In the genomic region with DNA sequence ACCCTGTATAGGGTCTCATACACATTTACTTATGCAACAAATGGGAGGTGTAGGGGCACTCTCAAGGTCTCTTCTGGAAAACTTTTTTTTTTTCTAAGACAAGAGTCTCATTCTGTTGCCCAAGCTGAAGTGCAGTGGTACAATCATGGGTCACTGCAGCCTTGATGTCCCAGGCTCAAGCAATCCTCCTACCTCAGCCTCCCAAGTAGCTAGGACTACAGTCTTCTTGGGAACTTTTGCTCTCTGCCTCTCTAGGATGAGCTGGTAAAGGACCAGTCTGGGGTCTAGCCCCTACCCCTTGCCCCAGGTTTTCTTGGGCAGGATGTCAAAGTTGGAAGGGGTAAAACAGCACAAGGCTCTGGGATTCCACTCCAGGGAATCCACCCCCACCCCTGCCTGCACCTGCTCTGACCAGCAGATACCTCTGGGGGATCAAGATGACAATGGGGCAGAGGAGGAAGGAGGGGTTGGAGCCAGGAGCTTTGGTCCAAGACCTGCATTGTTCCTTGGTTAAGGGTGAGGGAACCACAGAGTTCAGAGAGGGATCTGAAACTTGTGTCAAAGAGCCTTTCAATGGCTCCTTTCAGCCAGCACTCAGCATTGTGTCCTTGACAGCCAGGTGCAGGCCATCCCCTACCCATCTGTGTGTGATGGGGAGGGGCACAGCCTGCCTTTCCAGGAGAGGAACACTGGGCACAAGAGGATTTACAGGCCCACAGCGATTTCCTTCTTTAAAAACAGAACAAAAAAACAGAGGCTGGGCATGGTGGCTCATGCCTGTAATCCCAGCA, we compare ENCODE assay signal across 11 cellular contexts. TPM values are rescaled to one million over a fixed set of nuclear protein-coding genes. Genes with fewer than 3 reads are reported as not detected.
DNase-seq lines count a peak whose midpoint lies in the region; FAIRE-seq and TF ChIP-seq lines count a peak whose summit lies in the region.
"Had no signal": no experiment of that assay in that cellular context is flagged by ENCODE, and none has a peak within 500 bp of the region (broad histone marks: within the 10 kb centered on the region; RNA-seq: fewer than 3 reads in every experiment).

No MANE protein-coding gene starts in this region.

- no peak for DNase-seq in activated CD4-positive, alpha-beta memory T cell treated with anti-CD3 and anti-CD28 coated beads for 36 hours
- no peak for DNase-seq in activated CD4-positive, alpha-beta memory T cell treated with anti-CD3 and anti-CD28 coated beads, Interleukin-2, amount 10 ng/mL, durations not matched to agents 7 days and 5 days
- DNase-seq in NCI-H510A treated with DMSO at 0.1 percent for 48 hours (lab: John Stamatoyannopoulos, UW) (peak; percentile 50), H1 (ENCODE audit: low read depth in 1 of 2, low spot score in 2 of 2) (no peak), SK-N-SH (no peak), KBM-7 (no peak), ecto neural progenitor cell (ENCODE audit: low spot score) (no peak)
- DNase-seq: activated CD4-positive, CD25-positive, alpha-beta regulatory T cell; body of pancreas; NCI-H446 treated with DMSO at 0.1 percent for 48 hours had no signal

- H3K9ac ChIP-seq in H1 (replicated peaks in 1 of 4; ENCODE audit: extremely low read depth in 1 of 4, low read depth in 3 of 4, low read length in 3 of 4) (no peak overlapping the region; a peak in 1 of 7 replicates), stomach smooth muscle (ENCODE audit: low read length in 2 of 2) (peak overlapping the region in 1 of 2 donors; percentile 9), SK-N-SH (no peak overlapping the region)

- H3K27ac Mint-ChIP-seq in activated CD4-positive, alpha-beta memory T cell treated with anti-CD3 and anti-CD28 coated beads for 36 hours, result peak overlapping the region; percentile 76
- H3K27ac Mint-ChIP-seq in activated CD4-positive, alpha-beta memory T cell treated with anti-CD3 and anti-CD28 coated beads, Interleukin-2, amount 10 ng/mL, durations not matched to agents 7 days and 5 days, result no peak overlapping the region

- no peaks in the 10 kb centered on the region for H3K27me3 ChIP-seq in H1 (replicated peaks in 1 of 4; ENCODE audit: control insufficient read depth in 3 of 4, extremely low read depth in 1 of 4, insufficient read depth in 3 of 4, low read length in 3 of 4)
- H3K27me3 ChIP-seq in stomach smooth muscle (ENCODE audit: control insufficient read depth in 1 of 2, insufficient read depth in 2 of 2, low read length in 2 of 2), result no peaks in the 10 kb centered on the region
- H3K27me3 ChIP-seq in SK-N-SH (ENCODE audit: insufficient read depth), result no peaks in the 10 kb centered on the region
- H3K27me3 ChIP-seq: body of pancreas had no signal

- CTCF ChIA-PET in activated CD4-positive, alpha-beta memory T cell treated with anti-CD3 and anti-CD28 coated beads for 36 hours (lab: Charles Lee), result interaction anchor here (2.8 to 8.6 kb wide), 6 partner anchors 8 to 70 kb away, joined by 14 to 153 read pairs (median 21); partner anchors contain the start of gene CTDSP2
- CTCF ChIA-PET in activated CD4-positive, alpha-beta memory T cell treated with anti-CD3 and anti-CD28 coated beads, Interleukin-2, amount 10 ng/mL, durations not matched to agents 7 days and 5 days (lab: Charles Lee), result interaction anchor here (0.9 to 3.9 kb wide), 8 partner anchors 8 to 70 kb away, joined by 3 to 43 read pairs (median 14); partner anchors contain the start of gene CTDSP2
- CTCF ChIA-PET in H1 (lab: Charles Lee; ENCODE audit: partially characterized antibody), result interaction anchor here (0.6 to 10.0 kb wide), 16 partner anchors 9 to 190 kb away, joined by 3 to 181 read pairs (median 10); partner anchors contain the start of gene CTDSP2
- CTCF ChIA-PET in SK-N-SH (lab: Yijun Ruan, JAX), result interaction anchor here (1.1 to 8.4 kb wide), 7 partner anchors 10 to 70 kb away, joined by 3 to 146 read pairs (median 12); partner anchors contain the start of gene CTDSP2

- H2BK12ac ChIP-seq in H1 (ENCODE audit: low read depth, low read length), result no peak overlapping the region

- no peaks in the 10 kb centered on the region for H3K23me2 ChIP-seq in H1 (ENCODE audit: low read depth, low read length)

- H3K36me3 ChIP-seq in H1 (ENCODE audit: control insufficient read depth in 2 of 4, insufficient read depth in 4 of 4, low read length in 3 of 4) (peaks cover 0 to 3% (median 1%) of the 10 kb centered on the region in 4 experiments; a peak in 4 of 8 replicates), stomach smooth muscle (ENCODE audit: control insufficient read depth in 2 of 2, insufficient read depth in 2 of 2, low read length in 2 of 2) (peaks cover 2 to 3% of the 10 kb centered on the region in 2 donors), SK-N-SH (replicated peaks in 1 of 2; ENCODE audit: control insufficient read depth in 1 of 2, insufficient read depth in 2 of 2, low read length in 1 of 2) (peaks cover 1 to 7% of the 10 kb centered on the region in 2 experiments)

- H3K79me2 ChIP-seq in H1 (ENCODE audit: control insufficient read depth in 1 of 2, insufficient read depth in 2 of 2, low read length in 2 of 2) (peaks cover 12 to 94% of the 10 kb centered on the region in 2 experiments), SK-N-SH (ENCODE audit: insufficient read depth) (peaks cover 100% of the 10 kb centered on the region)

- H3K9me3 Mint-ChIP-seq in activated CD4-positive, alpha-beta memory T cell treated with anti-CD3 and anti-CD28 coated beads for 36 hours, result no peaks in the 10 kb centered on the region
- H3K9me3 Mint-ChIP-seq in activated CD4-positive, alpha-beta memory T cell treated with anti-CD3 and anti-CD28 coated beads, Interleukin-2, amount 10 ng/mL, durations not matched to agents 7 days and 5 days, result no peaks in the 10 kb centered on the region

- no peak overlapping the region for H3K27ac ChIP-seq in H1 (ENCODE audit: low read depth, low read length)
- peak overlapping the region; percentile 46 for H3K27ac ChIP-seq in stomach smooth muscle (ENCODE audit: low read length)
- no peak overlapping the region; a peak in 1 of 4 replicates for H3K27ac ChIP-seq in SK-N-SH (ENCODE audit: low read depth in 2 of 2, low read length in 1 of 2)

- in situ Hi-C loops in KBM-7 (cut with MboI; ENCODE audit: low pct_unique_long_range_greater_than_20kb, low sequenced_read_pairs), result no loop called here

- H3K4ac ChIP-seq in H1 (replicated peaks; ENCODE audit: insufficient read length, low read depth, low read length), result no peak overlapping the region

- H3K56ac ChIP-seq in H1 (replicated peaks; ENCODE audit: insufficient read length, low read depth, low read length), result no peak overlapping the region

- TF ChIP-seq EP300 in H1 (IDR thresholded peaks at IDR 0.05; ENCODE audit: borderline replicate concordance in 1 of 2, low read depth in 2 of 2, low read length in 2 of 2) (no peak), SK-N-SH (IDR thresholded peaks at IDR 0.05; ENCODE audit: borderline replicate concordance in 1 of 2, low read depth in 1 of 2, low read length in 1 of 2) (no peak)

- H3K4me3 Mint-ChIP-seq in activated CD4-positive, alpha-beta memory T cell treated with anti-CD3 and anti-CD28 coated beads for 36 hours, result no peak overlapping the region
- no peak overlapping the region for H3K4me3 Mint-ChIP-seq in activated CD4-positive, alpha-beta memory T cell treated with anti-CD3 and anti-CD28 coated beads, Interleukin-2, amount 10 ng/mL, durations not matched to agents 7 days and 5 days

- peaks cover 28% of the 10 kb centered on the region for H3K79me1 ChIP-seq in H1 (ENCODE audit: low read depth, low read length)

- peaks cover 31 to 58% (median 33%) of the 10 kb centered on the region in 4 experiments for H3K4me1 ChIP-seq in H1 (replicated peaks in 1 of 4; ENCODE audit: control insufficient read depth in 3 of 4, insufficient read depth in 4 of 4, low read length in 3 of 4)
- peaks cover 95% of the 10 kb centered on the region for H3K4me1 ChIP-seq in stomach smooth muscle (ENCODE audit: control insufficient read depth, insufficient read depth, low read length)
- H3K4me1 ChIP-seq in SK-N-SH (ENCODE audit: control insufficient read depth in 1 of 2, insufficient read depth in 2 of 2, low read depth in 1 of 2, low read length in 1 of 2), result peaks cover 54 to 73% of the 10 kb centered on the region in 2 experiments; a peak in 3 of 4 replicates

- POLR2A ChIA-PET in activated CD4-positive, alpha-beta memory T cell treated with anti-CD3 and anti-CD28 coated beads for 36 hours (lab: Charles Lee), result interaction anchor here (2.0 kb wide), 1 partner anchor 11 kb away, joined by 5 read pairs; no protein-coding TSS in a partner anchor
- POLR2A ChIA-PET in activated CD4-positive, alpha-beta memory T cell treated with anti-CD3 and anti-CD28 coated beads, Interleukin-2, amount 10 ng/mL, durations not matched to agents 7 days and 5 days (lab: Charles Lee), result interaction anchor here (0.9 to 7.6 kb wide), 2 partner anchors 12 to 106 kb away, joined by 3 to 54 read pairs; partner anchors contain the start of gene CTDSP2
- POLR2A ChIA-PET in H1 (lab: Charles Lee; ENCODE audit: partially characterized antibody) (interaction anchor here (1.3 to 24.2 kb wide), 4 partner anchors 11 to 61 kb away, joined by 3 to 722 read pairs (median 36); partner anchors contain the start of genes CTDSP2 and TSFM), SK-N-SH (lab: Yijun Ruan, JAX) (no interaction called here)

- H3K36me3 Mint-ChIP-seq in activated CD4-positive, alpha-beta memory T cell treated with anti-CD3 and anti-CD28 coated beads for 36 hours, result peaks cover 5% of the 10 kb centered on the region
- H3K36me3 Mint-ChIP-seq in activated CD4-positive, alpha-beta memory T cell treated with anti-CD3 and anti-CD28 coated beads, Interleukin-2, amount 10 ng/mL, durations not matched to agents 7 days and 5 days (ENCODE audit: low read depth), result peaks cover under 1% of the 10 kb centered on the region

- intact Hi-C loops in activated CD4-positive, alpha-beta memory T cell treated with anti-CD3 and anti-CD28 coated beads for 36 hours (cut with micrococcal nuclease), result no loop called here

- no peaks in the 10 kb centered on the region for H3K9me3 ChIP-seq in H1 (ENCODE audit: insufficient read depth in 2 of 2, low read depth in 1 of 2, low read length in 1 of 2)
- H3K9me3 ChIP-seq in stomach smooth muscle (ENCODE audit: control insufficient read depth in 2 of 2, low read length in 2 of 2), result no peaks in the 10 kb centered on the region
- H3K9me3 ChIP-seq in SK-N-SH, result no peaks in the 10 kb centered on the region
- H3K9me3 ChIP-seq: body of pancreas had no signal

- H2AK5ac ChIP-seq in H1 (ENCODE audit: low read depth, low read length), result 0 out of 2 replicates have a peak overlapping the region, but pooled peaks have one; percentile 53

- H3K4me2 ChIP-seq in H1 (ENCODE audit: insufficient read depth in 1 of 2, low read depth in 2 of 2, low read length in 2 of 2), result peak overlapping the region in 1 of 2 experiments; percentile 21; a peak in 2 of 4 replicates
- no peak overlapping the region for H3K4me2 ChIP-seq in SK-N-SH

- H3K9me2 ChIP-seq in SK-N-SH, result no peaks in the 10 kb centered on the region

- no peak for TF ChIP-seq RAD21 in H1 (IDR thresholded peaks at IDR 0.05 in 1 of 2, conservative IDR thresholded peaks at IDR 0.05 in 1 of 2; ENCODE audit: low read depth in 2 of 2, low read length in 2 of 2)
- TF ChIP-seq RAD21 in SK-N-SH (IDR thresholded peaks at IDR 0.05; ENCODE audit: low read length), result no peak

- no peak overlapping the region for H2BK120ac ChIP-seq in H1 (replicated peaks; ENCODE audit: low read depth, low read length)

- peaks cover 29 to 48% of the 10 kb centered on the region in 2 experiments for H4K20me1 ChIP-seq in H1 (replicated peaks in 1 of 2; ENCODE audit: control insufficient read depth in 1 of 2, insufficient read depth in 2 of 2, low read length in 2 of 2)
- peaks cover 99% of the 10 kb centered on the region for H4K20me1 ChIP-seq in SK-N-SH (ENCODE audit: insufficient read depth)

- H2BK20ac ChIP-seq in H1 (ENCODE audit: low read length), result no peak overlapping the region

- no peak overlapping the region for H4K5ac ChIP-seq in H1 (ENCODE audit: insufficient read length, low read depth, low read length)

- H2BK15ac ChIP-seq in H1 (ENCODE audit: low read length), result no peak overlapping the region

- 25% methylated on average over 1 of the region's 1 CpG; no CpG with 5 or more reads in 1 of the 2 experiments for WGBS in H1 (ENCODE audit: extremely low coverage in 1 of 2, insufficient coverage in 1 of 2, insufficient read length in 1 of 2, insufficient replicate concordance in 2 of 2, low coverage in 1 of 2, low lambda C conversion rate in 2 of 2, missing lambda C conversion rate in 1 of 2), 2 experiments
- no CpG with 5 or more reads among the region's 1 CpG for WGBS in SK-N-SH (ENCODE audit: low lambda C conversion rate)

- H4K91ac ChIP-seq in H1 (replicated peaks; ENCODE audit: insufficient read length, low read length), result no peak overlapping the region

- no peak overlapping the region for H3K14ac ChIP-seq in H1 (ENCODE audit: insufficient read length)

- H2BK5ac ChIP-seq in H1 (ENCODE audit: low read depth, low read length), result peak overlapping the region; percentile 36; the same call in 1 of the 2 replicates

- H2AFZ ChIP-seq in H1 (ENCODE audit: low read length) (no peak overlapping the region), SK-N-SH (ENCODE audit: low read depth) (no peak overlapping the region)

- no peak for TF ChIP-seq POLR2A in H1 (IDR thresholded peaks at IDR 0.05; ENCODE audit: control extremely low read depth in 1 of 2, low read depth in 2 of 2, low read length in 2 of 2)

- TF ChIP-seq CTCF in H1 (IDR thresholded peaks at IDR 0.05; ENCODE audit: control extremely low read depth in 1 of 3, insufficient read depth in 1 of 3, low read depth in 1 of 3, low read length in 3 of 3) (no peak), SK-N-SH (IDR thresholded peaks at IDR 0.05) (no peak)

- H3K18ac ChIP-seq in H1 (ENCODE audit: extremely low read depth, low read length), result no peak overlapping the region

- H3F3A ChIP-seq in SK-N-SH (replicated peaks; ENCODE audit: insufficient read depth), result peaks cover 35% of the 10 kb centered on the region

- FAIRE-seq in H1 (lab: Jason Lieb, UNC), result no peak

- H3K4me1 Mint-ChIP-seq in activated CD4-positive, alpha-beta memory T cell treated with anti-CD3 and anti-CD28 coated beads for 36 hours (ENCODE audit: low read depth), result peaks cover 84% of the 10 kb centered on the region
- peaks cover 76% of the 10 kb centered on the region for H3K4me1 Mint-ChIP-seq in activated CD4-positive, alpha-beta memory T cell treated with anti-CD3 and anti-CD28 coated beads, Interleukin-2, amount 10 ng/mL, durations not matched to agents 7 days and 5 days

- H3K23ac ChIP-seq in H1 (ENCODE audit: insufficient read length), result no peak overlapping the region

- H4K8ac ChIP-seq in H1 (ENCODE audit: extremely low read depth, insufficient read depth, low read length), result no peak overlapping the region; the same call in none of the 2 replicates

- H3K4me3 ChIP-seq in H1 (ENCODE audit: extremely low read depth in 1 of 4, insufficient read depth in 2 of 4, low read depth in 3 of 4, low read length in 4 of 4), result no peak overlapping the region
- peak overlapping the region in 1 of 2 donors; percentile 55 for H3K4me3 ChIP-seq in stomach smooth muscle (ENCODE audit: low read length in 2 of 2)
- no peak overlapping the region for H3K4me3 ChIP-seq in SK-N-SH (ENCODE audit: low read depth in 2 of 2, low read length in 1 of 2)
- H3K4me3 ChIP-seq: body of pancreas had no signal

- no peaks in the 10 kb centered on the region for H3K27me3 Mint-ChIP-seq in activated CD4-positive, alpha-beta memory T cell treated with anti-CD3 and anti-CD28 coated beads for 36 hours
- no peaks in the 10 kb centered on the region for H3K27me3 Mint-ChIP-seq in activated CD4-positive, alpha-beta memory T cell treated with anti-CD3 and anti-CD28 coated beads, Interleukin-2, amount 10 ng/mL, durations not matched to agents 7 days and 5 days

RNA-seq across cellular contexts. Expression of gene CTDSP2, which starts 12.2 kb away (rescaled TPM):
- total RNA-seq in activated CD4-positive, alpha-beta memory T cell treated with anti-CD3 and anti-CD28 coated beads for 36 hours, result 100 to 1,000 TPM; 100 to 101 TPM
- 100 to 1,000 TPM; 137 to 141 TPM for total RNA-seq in activated CD4-positive, alpha-beta memory T cell treated with anti-CD3 and anti-CD28 coated beads, Interleukin-2, amount 10 ng/mL, durations not matched to agents 7 days and 5 days
- total RNA-seq in H1 (2021; fragmentation: NEBNext Ultra II Directional; extraction: Animal tissue kit (Norgen Biotek cat#: 25700)), result 91.7 and 93.7 TPM in 2 replicates
- polyA plus RNA-seq in H1 (2011; rRNA removed) (71.3 and 129 TPM in 2 replicates), SK-N-SH (2012; rRNA removed) (117 and 119 TPM in 2 replicates)
- polyA plus RNA-seq in H1 (2011; cell fraction: cytosol; rRNA removed), result 115 TPM
- polyA plus RNA-seq in H1 (2011; cell fraction: nucleus; rRNA removed), result 118 TPM
- polyA plus RNA-seq in H1 (2012, experiment 1 of 2), result 72.3 to 87.9 TPM (median 83.7 TPM) in 4 replicates
- polyA plus RNA-seq in H1 (2012, experiment 2 of 2), result 64.0 TPM
- 41.6 TPM for polyA plus RNA-seq in H1 (2013, experiment 1 of 2)
- polyA plus RNA-seq in H1 (2013, experiment 2 of 2), result 42.0 TPM
- 144 and 145 TPM in 2 replicates for polyA minus RNA-seq in H1 (2011; rRNA and poly(A)+ RNA removed)
- 75.4 TPM for polyA minus RNA-seq in H1 (2011; cell fraction: cytosol; rRNA and poly(A)+ RNA removed)
- 79.4 TPM for polyA minus RNA-seq in H1 (2011; cell fraction: nucleus; rRNA and poly(A)+ RNA removed)
- polyA plus RNA-seq in SK-N-SH (2012; cell fraction: cytosol; rRNA removed), result 87.3 and 102 TPM in 2 replicates
- 145 and 147 TPM in 2 replicates for polyA plus RNA-seq in SK-N-SH (2012; cell fraction: nucleus; rRNA removed)

RNA-seq across cellular contexts. Expression of gene AVIL, which starts 15.7 kb away (rescaled TPM):
- under 1 TPM; 0.64 to 0.85 TPM for total RNA-seq in activated CD4-positive, alpha-beta memory T cell treated with anti-CD3 and anti-CD28 coated beads for 36 hours
- 1 to 10 TPM; 1.5 to 2.4 TPM for total RNA-seq in activated CD4-positive, alpha-beta memory T cell treated with anti-CD3 and anti-CD28 coated beads, Interleukin-2, amount 10 ng/mL, durations not matched to agents 7 days and 5 days
- 0.39 and 1.1 TPM in 2 replicates for total RNA-seq in H1 (2021; fragmentation: NEBNext Ultra II Directional; extraction: Animal tissue kit (Norgen Biotek cat#: 25700))
- polyA plus RNA-seq in H1 (2011; rRNA removed), result 0.06 and 0.11 TPM in 2 replicates
- 0.25 TPM for polyA plus RNA-seq in H1 (2011; cell fraction: cytosol; rRNA removed)
- 0.70 TPM for polyA plus RNA-seq in H1 (2011; cell fraction: nucleus; rRNA removed)
- polyA plus RNA-seq in H1 (2012, experiment 1 of 2), result 0.56 to 1.3 TPM (median 0.96 TPM) in 4 replicates
- 0.17 TPM for polyA plus RNA-seq in H1 (2012, experiment 2 of 2)
- 0.24 TPM for polyA plus RNA-seq in H1 (2013, experiment 1 of 2)
- 0.15 TPM for polyA plus RNA-seq in H1 (2013, experiment 2 of 2)
- polyA minus RNA-seq in H1 (2011; rRNA and poly(A)+ RNA removed), result 0.22 and 0.32 TPM in 2 replicates
- not detected for polyA minus RNA-seq in H1 (2011; cell fraction: cytosol; rRNA and poly(A)+ RNA removed)
- 0.90 TPM for polyA minus RNA-seq in H1 (2011; cell fraction: nucleus; rRNA and poly(A)+ RNA removed)
- polyA plus RNA-seq in SK-N-SH (2012; rRNA removed), result 4.7 and 5.2 TPM in 2 replicates
- 1.2 and 1.4 TPM in 2 replicates for polyA plus RNA-seq in SK-N-SH (2012; cell fraction: cytosol; rRNA removed)
- 29.9 and 32.6 TPM in 2 replicates for polyA plus RNA-seq in SK-N-SH (2012; cell fraction: nucleus; rRNA removed)

RNA-seq across cellular contexts. Expression of gene TSFM, which starts 51.7 kb away (rescaled TPM):
- 10 to 100 TPM; 45.5 to 47.2 TPM for total RNA-seq in activated CD4-positive, alpha-beta memory T cell treated with anti-CD3 and anti-CD28 coated beads for 36 hours
- total RNA-seq in activated CD4-positive, alpha-beta memory T cell treated with anti-CD3 and anti-CD28 coated beads, Interleukin-2, amount 10 ng/mL, durations not matched to agents 7 days and 5 days, result 10 to 100 TPM; 28.9 to 31.5 TPM
- total RNA-seq in H1 (2021; fragmentation: NEBNext Ultra II Directional; extraction: Animal tissue kit (Norgen Biotek cat#: 25700)), result 47.9 and 49.8 TPM in 2 replicates
- polyA plus RNA-seq in H1 (2011; rRNA removed), result 17.4 and 21.5 TPM in 2 replicates
- 23.9 TPM for polyA plus RNA-seq in H1 (2011; cell fraction: cytosol; rRNA removed)
- 18.6 TPM for polyA plus RNA-seq in H1 (2011; cell fraction: nucleus; rRNA removed)
- polyA plus RNA-seq in H1 (2012, experiment 1 of 2), result 37.4 to 44.0 TPM (median 42.7 TPM) in 4 replicates
- polyA plus RNA-seq in H1 (2012, experiment 2 of 2), result 29.3 TPM
- 29.8 TPM for polyA plus RNA-seq in H1 (2013, experiment 1 of 2)
- 31.4 TPM for polyA plus RNA-seq in H1 (2013, experiment 2 of 2)
- 6.6 and 9.6 TPM in 2 replicates for polyA minus RNA-seq in H1 (2011; rRNA and poly(A)+ RNA removed)
- 10.9 TPM for polyA minus RNA-seq in H1 (2011; cell fraction: cytosol; rRNA and poly(A)+ RNA removed)
- polyA minus RNA-seq in H1 (2011; cell fraction: nucleus; rRNA and poly(A)+ RNA removed), result 12.8 TPM
- 23.0 and 28.7 TPM in 2 replicates for polyA plus RNA-seq in SK-N-SH (2012; rRNA removed)
- polyA plus RNA-seq in SK-N-SH (2012; cell fraction: cytosol; rRNA removed), result 21.6 and 24.8 TPM in 2 replicates
- 22.6 and 32.2 TPM in 2 replicates for polyA plus RNA-seq in SK-N-SH (2012; cell fraction: nucleus; rRNA removed)
